Comparison of ENCODE assay signal across 8 cellular contexts in the genomic region with DNA sequence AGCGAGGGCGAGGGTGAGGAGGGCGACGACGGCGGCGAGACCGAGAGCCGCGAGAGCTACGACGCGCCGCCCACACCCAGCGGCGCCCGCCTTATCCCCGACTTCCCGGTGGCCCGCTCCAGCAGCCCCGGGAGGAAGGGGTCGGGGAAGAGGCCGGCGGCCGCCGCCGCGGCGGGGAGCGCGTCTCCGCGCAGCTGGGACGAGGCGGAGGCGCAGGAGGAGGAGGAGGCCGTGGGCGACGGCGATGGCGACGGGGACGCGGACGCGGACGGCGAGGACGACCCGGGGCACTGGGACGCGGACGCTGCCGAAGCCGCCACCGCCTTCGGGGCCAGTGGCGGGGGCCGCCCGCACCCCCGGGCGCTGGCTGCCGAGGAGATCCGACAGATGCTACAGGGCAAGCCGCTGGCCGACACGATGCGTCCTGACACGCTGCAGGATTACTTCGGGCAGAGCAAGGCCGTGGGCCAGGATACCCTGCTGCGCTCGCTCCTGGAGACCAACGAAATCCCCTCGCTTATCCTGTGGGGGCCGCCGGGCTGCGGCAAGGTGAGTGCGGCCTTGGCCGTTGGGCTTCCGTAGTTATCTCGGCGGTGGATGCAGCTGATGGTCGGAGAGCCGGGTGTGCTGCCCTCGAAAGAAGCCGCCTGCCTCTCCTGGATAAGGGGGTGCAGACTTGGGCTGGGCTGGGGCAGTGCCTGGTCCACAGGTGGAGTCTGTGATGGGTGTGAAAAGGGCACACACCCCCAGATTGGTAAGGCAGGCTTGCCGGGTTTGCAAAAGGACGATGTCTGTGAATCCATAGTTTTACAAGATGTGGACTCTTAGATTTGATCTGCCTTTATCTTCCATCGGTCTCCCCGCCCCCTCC. TPM values are rescaled to one million over a fixed set of nuclear protein-coding genes. Genes with fewer than 3 reads are reported as not detected.
DNase-seq lines count a peak whose midpoint lies in the region; ATAC-seq and TF ChIP-seq lines count a peak whose summit lies in the region.

No MANE protein-coding gene starts in this region.

- WGBS in esophagus muscularis mucosa: 0% methylated on average over 34 of the region's 91 CpGs

- H3K4me3 ChIP-seq in esophagus muscularis mucosa: peak overlapping the region; percentile 77 to 96 (median 89)
- H3K4me3 ChIP-seq in upper lobe of right lung: peak overlapping the region; percentile 82

- H3K9me3 ChIP-seq in esophagus muscularis mucosa (no peaks in the 10 kb centered on the region), upper lobe of right lung (no peaks in the 10 kb centered on the region)

- no peak for TF ChIP-seq POLR2A in esophagus muscularis mucosa (IDR thresholded peaks at IDR 0.05; ENCODE audit: low read depth)

- TF ChIP-seq EP300 in esophagus muscularis mucosa (IDR thresholded peaks at IDR 0.05): no peak

- no peaks in the 10 kb centered on the region for H3K27me3 ChIP-seq in esophagus muscularis mucosa
- no peaks in the 10 kb centered on the region for H3K27me3 ChIP-seq in upper lobe of right lung

- CTCF ChIA-PET in activated CD8-positive, alpha-beta T cell treated with anti-CD3 and anti-CD28 coated beads, Interleukin-2, amount 10 ng/mL, durations not matched to agents 7 days and 5 days (lab: Charles Lee): interaction anchor here (0.6 to 2.7 kb wide), 19 partner anchors 11 to 223 kb away, joined by 3 to 26 read pairs (median 5); partner anchors contain the start of genes MYLK4 and SERPINB1

- intact Hi-C loops in esophagus muscularis mucosa (cut with DNase I) (no loop called here), upper lobe of right lung (cut with DNase I) (no loop called here)

- H3K27ac ChIP-seq in esophagus muscularis mucosa (replicated peaks in 1 of 4) (peak overlapping the region; percentile 95 to 98 (median 97)), upper lobe of right lung (peak overlapping the region; percentile 92)

- H3K27me3 Mint-ChIP-seq in activated CD8-positive, alpha-beta T cell treated with anti-CD3 and anti-CD28 coated beads, Interleukin-2, amount 10 ng/mL, durations not matched to agents 7 days and 5 days (ENCODE audit: low read depth): no peaks in the 10 kb centered on the region
- H3K27me3 Mint-ChIP-seq in nephron (ENCODE audit: low read depth): no peaks in the 10 kb centered on the region

- H3K36me3 ChIP-seq in esophagus muscularis mucosa (peaks cover 0 to 10% (median 1%) of the 10 kb centered on the region in 4 donors), upper lobe of right lung (peaks cover 9% of the 10 kb centered on the region)

- peak overlapping the region; percentile 97 for H3K27ac Mint-ChIP-seq in activated CD8-positive, alpha-beta T cell treated with anti-CD3 and anti-CD28 coated beads, Interleukin-2, amount 10 ng/mL, durations not matched to agents 7 days and 5 days
- peak overlapping the region; percentile 85 to 95 (median 90) for H3K27ac Mint-ChIP-seq in nephron

- DNase-seq in NCI-H1417 (lab: John Stamatoyannopoulos, UW) (peak; percentile 54 to 82 (median 67)), NCI-H1417 treated with DMSO at 0.1 percent for 48 hours (lab: John Stamatoyannopoulos, UW) (no peak), LoVo (ENCODE audit: low spot score) (peak; percentile 30), esophagus muscularis mucosa (ENCODE audit: extremely low spot score) (no peak), upper lobe of right lung (peak; percentile 83)
- DNase-seq in activated CD8-positive, alpha-beta T cell treated with anti-CD3 and anti-CD28 coated beads, Interleukin-2, amount 10 ng/mL, durations not matched to agents 7 days and 5 days: peak; percentile 54

- H3K4me1 Mint-ChIP-seq in activated CD8-positive, alpha-beta T cell treated with anti-CD3 and anti-CD28 coated beads, Interleukin-2, amount 10 ng/mL, durations not matched to agents 7 days and 5 days (ENCODE audit: low read depth): peaks cover 53% of the 10 kb centered on the region
- peaks cover 43% of the 10 kb centered on the region for H3K4me1 Mint-ChIP-seq in nephron

- H3K4me3 Mint-ChIP-seq in activated CD8-positive, alpha-beta T cell treated with anti-CD3 and anti-CD28 coated beads, Interleukin-2, amount 10 ng/mL, durations not matched to agents 7 days and 5 days: peak overlapping the region; percentile 88
- peak overlapping the region; percentile 76 to 96 (median 90) for H3K4me3 Mint-ChIP-seq in nephron

- H3K9me3 Mint-ChIP-seq in activated CD8-positive, alpha-beta T cell treated with anti-CD3 and anti-CD28 coated beads, Interleukin-2, amount 10 ng/mL, durations not matched to agents 7 days and 5 days (ENCODE audit: insufficient read depth): no peaks in the 10 kb centered on the region
- H3K9me3 Mint-ChIP-seq in nephron: no peaks in the 10 kb centered on the region

- TF ChIP-seq CTCF in esophagus muscularis mucosa (IDR thresholded peaks at IDR 0.05): no peak
- no peak for TF ChIP-seq CTCF in nephron (IDR thresholded peaks at IDR 0.05; ENCODE audit: unreplicated experiment in 3 of 3)
- no peak for TF ChIP-seq CTCF in upper lobe of right lung (IDR thresholded peaks at IDR 0.05)

- ATAC-seq in GM21825 (IDR thresholded peaks at IDR 0.05; ENCODE audit: unreplicated experiment) (peak; percentile 17), upper lobe of right lung (peak; percentile 55)
- ATAC-seq in activated CD8-positive, alpha-beta T cell treated with anti-CD3 and anti-CD28 coated beads, Interleukin-2, amount 10 ng/mL, durations not matched to agents 7 days and 5 days: peak; percentile 3

- H3K4me1 ChIP-seq in esophagus muscularis mucosa (peaks cover 39 to 58% (median 49%) of the 10 kb centered on the region in 4 donors), upper lobe of right lung (peaks cover 37% of the 10 kb centered on the region)

- H3K36me3 Mint-ChIP-seq in activated CD8-positive, alpha-beta T cell treated with anti-CD3 and anti-CD28 coated beads, Interleukin-2, amount 10 ng/mL, durations not matched to agents 7 days and 5 days (ENCODE audit: low read depth): peaks cover 38% of the 10 kb centered on the region
- H3K36me3 Mint-ChIP-seq in nephron (ENCODE audit: low read depth): peaks cover 17% of the 10 kb centered on the region

- POLR2A ChIA-PET in activated CD8-positive, alpha-beta T cell treated with anti-CD3 and anti-CD28 coated beads, Interleukin-2, amount 10 ng/mL, durations not matched to agents 7 days and 5 days (lab: Charles Lee): interaction anchor here (0.7 to 2.4 kb wide), 12 partner anchors 8 to 300 kb away, joined by 3 to 7 read pairs (median 4); partner anchors contain the start of genes MYLK4 and SERPINB1

RNA-seq across cellular contexts. Expression of gene WRNIP1, which starts 0.9 kb away (rescaled TPM):
- total RNA-seq in activated CD8-positive, alpha-beta T cell treated with anti-CD3 and anti-CD28 coated beads, Interleukin-2, amount 10 ng/mL, durations not matched to agents 7 days and 5 days: 10 to 100 TPM; 48.2 to 49.6 TPM
- total RNA-seq in esophagus muscularis mucosa (10 to 100 TPM; 55.2 to 77.2 (median 63.7) TPM), upper lobe of right lung (42.9 TPM)

RNA-seq across cellular contexts. Expression of gene MYLK4, which starts 15.4 kb away (rescaled TPM):
- total RNA-seq in activated CD8-positive, alpha-beta T cell treated with anti-CD3 and anti-CD28 coated beads, Interleukin-2, amount 10 ng/mL, durations not matched to agents 7 days and 5 days: under 1 TPM; 0.13 to 0.26 TPM
- total RNA-seq in esophagus muscularis mucosa: under 1 TPM; 0.33 to 0.45 (median 0.38) TPM
- total RNA-seq in upper lobe of right lung: 0.84 TPM

Comparison
In these comparisons a context has a peak if more than half of its experiments do, and no peak if none do; other contexts are left out.
1. DNase-seq: peak in NCI-H1417 (3 of 3), LoVo (single experiment), activated CD8-positive, alpha-beta T cell treated with anti-CD3 and anti-CD28 coated beads, Interleukin-2, amount 10 ng/mL, durations not matched to agents 7 days and 5 days (single experiment) and upper lobe of right lung (single experiment); none in NCI-H1417 treated with DMSO at 0.1 percent for 48 hours (single experiment) and esophagus muscularis mucosa (single experiment).
2. ATAC-seq: peak in every context shown above with its lines; median percentile 55 in upper lobe of right lung; 17 in GM21825; 3 in activated CD8-positive, alpha-beta T cell treated with anti-CD3 and anti-CD28 coated beads, Interleukin-2, amount 10 ng/mL, durations not matched to agents 7 days and 5 days.